Comparison of ENCODE assay signal across 1 cellular context in genomic region chr1:58783993-58784757, GRCh38.
A peak's percentile ranks its signal among the peaks of the same experiment; 100 is the strongest.
TF ChIP-seq lines count a peak whose summit lies in the region.

Gene JUN (minus strand): TSS chr1:58784047. CDS start chr1:58783070, 977 bp downstream.

TF ChIP-seq in HepG2, 621 proteins besides CTCF, POLR2A, EP300 and RAD21 (continued from another document and continues in another):
- TF ChIP-seq ZNF512B (CRISPR knock-in tag; IDR thresholded peaks at IDR 0.05; ENCODE audit: borderline replicate concordance) (no peak), CHD2 (IDR thresholded peaks at IDR 0.05; ENCODE audit: low read depth, low read length) (no peak), HMGA1 (CRISPR knock-in tag; conservative IDR thresholded peaks at IDR 0.05) (no peak), ZNF660 (CRISPR knock-in tag; IDR thresholded peaks at IDR 0.05; ENCODE audit: borderline replicate concordance, low read depth) (no peak), AKAP8 (CRISPR knock-in tag; IDR thresholded peaks at IDR 0.05) (no peak), ATF7-NPFF (CRISPR knock-in tag; IDR thresholded peaks at IDR 0.05; ENCODE audit: low read depth) (peak; percentile 40; the same call in 1 of the 2 replicates), MEF2D (CRISPR knock-in tag; IDR thresholded peaks at IDR 0.05) (peak; percentile 99), U2AF2 (IDR thresholded peaks at IDR 0.05; ENCODE audit: low read depth, low read length) (0 out of 2 replicates have a peak, but pooled peaks have one; percentile 13), ZNF382 (CRISPR knock-in tag; IDR thresholded peaks at IDR 0.05; ENCODE audit: borderline replicate concordance) (no peak), ZNF816 (CRISPR knock-in tag; IDR thresholded peaks at IDR 0.05; ENCODE audit: borderline replicate concordance) (peak; percentile 83; the same call in 1 of the 2 replicates), NFKB2 (CRISPR knock-in tag; IDR thresholded peaks at IDR 0.05; ENCODE audit: borderline replicate concordance) (peak; percentile 72; the same call in 1 of the 2 replicates), U2AF1 (optimal IDR thresholded peaks at IDR 0.05; ENCODE audit: low read depth, low read length) (peak; percentile 77), RBAK (CRISPR knock-in tag; IDR thresholded peaks at IDR 0.05) (no peak), SP2 (CRISPR knock-in tag; IDR thresholded peaks at IDR 0.05) (peak; percentile 77), IKZF5 (CRISPR knock-in tag; IDR thresholded peaks at IDR 0.05) (no peak; the same call in none of the 2 replicates), ZFX (CRISPR knock-in tag; IDR thresholded peaks at IDR 0.05; ENCODE audit: low read depth) (peak; percentile 58), CAMTA2 (CRISPR knock-in tag; IDR thresholded peaks at IDR 0.05; ENCODE audit: borderline replicate concordance) (no peak), CENPBD1 (CRISPR knock-in tag; IDR thresholded peaks at IDR 0.05; ENCODE audit: borderline replicate concordance, low read depth) (no peak), ZBTB1 (CRISPR knock-in tag; IDR thresholded peaks at IDR 0.05; ENCODE audit: borderline replicate concordance) (no peak), ARNT2 (CRISPR knock-in tag; IDR thresholded peaks at IDR 0.05; ENCODE audit: low read depth) (peak; percentile 26; the same call in 1 of the 2 replicates), ZNF800 (CRISPR knock-in tag; IDR thresholded peaks at IDR 0.05) (no peak; the same call in 1 of the 2 replicates), ZNF142 (CRISPR knock-in tag; IDR thresholded peaks at IDR 0.05) (peak; percentile 82), SUZ12 (IDR thresholded peaks at IDR 0.05; ENCODE audit: low read depth, low read length) (peak; percentile 52), ZNF839 (CRISPR knock-in tag; IDR thresholded peaks at IDR 0.05; ENCODE audit: borderline replicate concordance) (no peak), ZNF451 (CRISPR knock-in tag; IDR thresholded peaks at IDR 0.05) (0 out of 2 replicates have a peak, but pooled peaks have one; percentile 31), ZNF101 (CRISPR knock-in tag; IDR thresholded peaks at IDR 0.05; ENCODE audit: borderline replicate concordance, low read depth) (no peak), ZNF441 (CRISPR knock-in tag; IDR thresholded peaks at IDR 0.05; ENCODE audit: borderline replicate concordance) (no peak; the same call in 1 of the 2 replicates), ELF1 (CRISPR knock-in tag; IDR thresholded peaks at IDR 0.05) (peak; percentile 50; the same call in 1 of the 2 replicates), ZNF652 (CRISPR knock-in tag; IDR thresholded peaks at IDR 0.05; ENCODE audit: borderline replicate concordance, low read depth) (0 out of 2 replicates have a peak, but pooled peaks have one; percentile 44), RXRB (CRISPR knock-in tag; IDR thresholded peaks at IDR 0.05; ENCODE audit: borderline replicate concordance) (peak; percentile 37), DMAP1 (CRISPR knock-in tag; IDR thresholded peaks at IDR 0.05) (peak; percentile 57; the same call in 1 of the 2 replicates), ZNF234 (CRISPR knock-in tag; conservative IDR thresholded peaks at IDR 0.05) (no peak), SIN3B (IDR thresholded peaks at IDR 0.05; ENCODE audit: low read length) (peak; percentile 52)
- TF ChIP-seq, protein P1, sequence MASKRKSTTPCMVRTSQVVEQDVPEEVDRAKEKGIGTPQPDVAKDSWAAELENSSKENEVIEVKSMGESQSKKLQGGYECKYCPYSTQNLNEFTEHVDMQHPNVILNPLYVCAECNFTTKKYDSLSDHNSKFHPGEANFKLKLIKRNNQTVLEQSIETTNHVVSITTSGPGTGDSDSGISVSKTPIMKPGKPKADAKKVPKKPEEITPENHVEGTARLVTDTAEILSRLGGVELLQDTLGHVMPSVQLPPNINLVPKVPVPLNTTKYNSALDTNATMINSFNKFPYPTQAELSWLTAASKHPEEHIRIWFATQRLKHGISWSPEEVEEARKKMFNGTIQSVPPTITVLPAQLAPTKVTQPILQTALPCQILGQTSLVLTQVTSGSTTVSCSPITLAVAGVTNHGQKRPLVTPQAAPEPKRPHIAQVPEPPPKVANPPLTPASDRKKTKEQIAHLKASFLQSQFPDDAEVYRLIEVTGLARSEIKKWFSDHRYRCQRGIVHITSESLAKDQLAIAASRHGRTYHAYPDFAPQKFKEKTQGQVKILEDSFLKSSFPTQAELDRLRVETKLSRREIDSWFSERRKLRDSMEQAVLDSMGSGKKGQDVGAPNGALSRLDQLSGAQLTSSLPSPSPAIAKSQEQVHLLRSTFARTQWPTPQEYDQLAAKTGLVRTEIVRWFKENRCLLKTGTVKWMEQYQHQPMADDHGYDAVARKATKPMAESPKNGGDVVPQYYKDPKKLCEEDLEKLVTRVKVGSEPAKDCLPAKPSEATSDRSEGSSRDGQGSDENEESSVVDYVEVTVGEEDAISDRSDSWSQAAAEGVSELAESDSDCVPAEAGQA (IDR thresholded peaks at IDR 0.05; ENCODE audit: low read depth): no peak
- TF ChIP-seq, protein P1 (CRISPR knock-in tag; IDR thresholded peaks at IDR 0.05; ENCODE audit: borderline replicate concordance): peak; percentile 27; the same call in 1 of the 2 replicates
- TF ChIP-seq, protein P2, sequence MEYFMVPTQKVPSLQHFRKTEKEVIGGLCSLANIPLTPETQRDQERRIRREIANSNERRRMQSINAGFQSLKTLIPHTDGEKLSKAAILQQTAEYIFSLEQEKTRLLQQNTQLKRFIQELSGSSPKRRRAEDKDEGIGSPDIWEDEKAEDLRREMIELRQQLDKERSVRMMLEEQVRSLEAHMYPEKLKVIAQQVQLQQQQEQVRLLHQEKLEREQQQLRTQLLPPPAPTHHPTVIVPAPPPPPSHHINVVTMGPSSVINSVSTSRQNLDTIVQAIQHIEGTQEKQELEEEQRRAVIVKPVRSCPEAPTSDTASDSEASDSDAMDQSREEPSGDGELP (IDR thresholded peaks at IDR 0.05; ENCODE audit: borderline replicate concordance, low read depth): no peak
- TF ChIP-seq, protein P3, sequence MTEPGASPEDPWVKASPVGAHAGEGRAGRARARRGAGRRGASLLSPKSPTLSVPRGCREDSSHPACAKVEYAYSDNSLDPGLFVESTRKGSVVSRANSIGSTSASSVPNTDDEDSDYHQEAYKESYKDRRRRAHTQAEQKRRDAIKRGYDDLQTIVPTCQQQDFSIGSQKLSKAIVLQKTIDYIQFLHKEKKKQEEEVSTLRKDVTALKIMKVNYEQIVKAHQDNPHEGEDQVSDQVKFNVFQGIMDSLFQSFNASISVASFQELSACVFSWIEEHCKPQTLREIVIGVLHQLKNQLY (CRISPR knock-in tag; IDR thresholded peaks at IDR 0.05): 0 out of 2 replicates have a peak, but pooled peaks have one; percentile 4
- TF ChIP-seq, protein P4, sequence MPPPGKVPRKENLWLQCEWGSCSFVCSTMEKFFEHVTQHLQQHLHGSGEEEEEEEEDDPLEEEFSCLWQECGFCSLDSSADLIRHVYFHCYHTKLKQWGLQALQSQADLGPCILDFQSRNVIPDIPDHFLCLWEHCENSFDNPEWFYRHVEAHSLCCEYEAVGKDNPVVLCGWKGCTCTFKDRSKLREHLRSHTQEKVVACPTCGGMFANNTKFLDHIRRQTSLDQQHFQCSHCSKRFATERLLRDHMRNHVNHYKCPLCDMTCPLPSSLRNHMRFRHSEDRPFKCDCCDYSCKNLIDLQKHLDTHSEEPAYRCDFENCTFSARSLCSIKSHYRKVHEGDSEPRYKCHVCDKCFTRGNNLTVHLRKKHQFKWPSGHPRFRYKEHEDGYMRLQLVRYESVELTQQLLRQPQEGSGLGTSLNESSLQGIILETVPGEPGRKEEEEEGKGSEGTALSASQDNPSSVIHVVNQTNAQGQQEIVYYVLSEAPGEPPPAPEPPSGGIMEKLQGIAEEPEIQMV (CRISPR knock-in tag; IDR thresholded peaks at IDR 0.05; ENCODE audit: low read depth): no peak; the same call in 1 of the 2 replicates
